17 cellular contexts compared by ENCODE assay signal in genomic region chr7:21076054-21076453, GRCh38.
DNase-seq lines count a peak whose midpoint lies in the region; ATAC-seq, FAIRE-seq and TF ChIP-seq lines count a peak whose summit lies in the region.
"Had no signal": no experiment of that assay in that cellular context is flagged by ENCODE, and none has a peak within 500 bp of the region (broad histone marks: within the 10 kb centered on the region; RNA-seq: fewer than 3 reads in every experiment).

No MANE protein-coding gene starts in this region.

- H4K91ac ChIP-seq in H1 (replicated peaks; ENCODE audit: insufficient read length, low read length), result no peak overlapping the region

- POLR2A ChIA-PET in H1 (lab: Charles Lee; ENCODE audit: partially characterized antibody), result no interaction called here

- peak; percentile 89 for DNase-seq in DMS53 treated with DMSO at 0.1 percent for 48 hours (lab: John Stamatoyannopoulos, UW; ENCODE audit: unreplicated experiment)
- DNase-seq in NCI-H146 (lab: John Stamatoyannopoulos, UW), result peak; percentile 94
- peak; percentile 79 for DNase-seq in NCI-H524 treated with DMSO at 0.1 percent for 48 hours (lab: John Stamatoyannopoulos, UW)
- DNase-seq in H1 (ENCODE audit: low read depth in 1 of 2, low spot score in 2 of 2), result no peak
- DNase-seq in activated CD4-positive, alpha-beta T cell treated with anti-CD3 and anti-CD28 coated beads, Interleukin-2, amount 10 ng/mL, durations not matched to agents 24 days and 14 days, result no peak
- no peak for DNase-seq in hepatic stellate cell (ENCODE audit: low spot score)
- DNase-seq: activated CD4-positive, alpha-beta T cell treated with anti-CD3 and anti-CD28 coated beads for 48 hours; activated T-cell treated with anti-CD3 and anti-CD28 coated beads, Interleukin-2, amount 50 U/mL, for 48 hours; cerebellar nuclear complex; midbrain; ovary; T-helper 17 cell had no signal

- H3K23me2 ChIP-seq in H1 (ENCODE audit: low read depth, low read length), result no peaks in the 10 kb centered on the region; the same call in 1 of the 2 replicates

- intact Hi-C loops in activated CD4-positive, alpha-beta T cell treated with anti-CD3 and anti-CD28 coated beads, Interleukin-2, amount 10 ng/mL, durations not matched to agents 24 days and 14 days (cut with micrococcal nuclease), result no loop called here

- no peak for FAIRE-seq in H1 (lab: Jason Lieb, UNC)
- FAIRE-seq: endothelial cell of umbilical vein, islet of Langerhans had no signal

- H3K79me1 ChIP-seq in H1 (ENCODE audit: low read depth, low read length), result no peaks in the 10 kb centered on the region

- H4K5ac ChIP-seq in H1 (ENCODE audit: insufficient read length, low read depth, low read length), result no peak overlapping the region

- H3K9ac ChIP-seq in H1 (replicated peaks in 1 of 4; ENCODE audit: extremely low read depth in 1 of 4, low read depth in 3 of 4, low read length in 3 of 4), result no peak overlapping the region

- no peak overlapping the region for H2BK5ac ChIP-seq in H1 (ENCODE audit: low read depth, low read length)

- no peak overlapping the region for H3K4ac ChIP-seq in H1 (replicated peaks; ENCODE audit: insufficient read length, low read depth, low read length)

- H2AK5ac ChIP-seq in H1 (ENCODE audit: low read depth, low read length), result no peak overlapping the region

- H2BK20ac ChIP-seq in H1 (ENCODE audit: low read length), result no peak overlapping the region

- H3K27me3 Mint-ChIP-seq in activated CD4-positive, alpha-beta T cell treated with anti-CD3 and anti-CD28 coated beads, Interleukin-2, amount 10 ng/mL, durations not matched to agents 24 days and 14 days, result no peaks in the 10 kb centered on the region

- no peak overlapping the region for H2BK120ac ChIP-seq in H1 (replicated peaks; ENCODE audit: low read depth, low read length)

- no peaks in the 10 kb centered on the region for H3K9me3 Mint-ChIP-seq in activated CD4-positive, alpha-beta T cell treated with anti-CD3 and anti-CD28 coated beads, Interleukin-2, amount 10 ng/mL, durations not matched to agents 24 days and 14 days

- peak overlapping the region; percentile 74; the same call in 1 of the 2 replicates for H2AFZ ChIP-seq in H1 (ENCODE audit: low read length)

- no peak for TF ChIP-seq POLR2A in H1 (IDR thresholded peaks at IDR 0.05; ENCODE audit: control extremely low read depth in 1 of 2, low read depth in 2 of 2, low read length in 2 of 2)

- H3K23ac ChIP-seq in H1 (ENCODE audit: insufficient read length), result no peak overlapping the region

- H3K27ac ChIP-seq in H1 (ENCODE audit: low read depth, low read length), result no peak overlapping the region
- H3K27ac ChIP-seq: ovary, skin epidermis had no signal

- H3K79me2 ChIP-seq in H1 (ENCODE audit: control insufficient read depth in 1 of 2, insufficient read depth in 2 of 2, low read length in 2 of 2), result no peaks in the 10 kb centered on the region

- no peaks in the 10 kb centered on the region for H3K9me3 ChIP-seq in H1 (ENCODE audit: insufficient read depth in 2 of 2, low read depth in 1 of 2, low read length in 1 of 2)
- H3K9me3 ChIP-seq: ovary had no signal

- H3K27me3 ChIP-seq in H1 (replicated peaks in 1 of 4; ENCODE audit: control insufficient read depth in 3 of 4, extremely low read depth in 1 of 4, insufficient read depth in 3 of 4, low read length in 3 of 4), result no peaks in the 10 kb centered on the region
- H3K27me3 ChIP-seq: ovary had no signal

- H4K20me1 ChIP-seq in H1 (replicated peaks in 1 of 2; ENCODE audit: control insufficient read depth in 1 of 2, insufficient read depth in 2 of 2, low read length in 2 of 2), result no peaks in the 10 kb centered on the region

- no peak overlapping the region for H3K4me3 ChIP-seq in H1 (ENCODE audit: extremely low read depth in 1 of 4, insufficient read depth in 2 of 4, low read depth in 3 of 4, low read length in 4 of 4)
- H3K4me3 ChIP-seq: ovary, skin epidermis had no signal

- peak overlapping the region in 1 of 2 experiments; percentile 47; a peak in 2 of 4 replicates for H3K4me2 ChIP-seq in H1 (ENCODE audit: insufficient read depth in 1 of 2, low read depth in 2 of 2, low read length in 2 of 2)

- no peak overlapping the region for H3K27ac Mint-ChIP-seq in activated CD4-positive, alpha-beta T cell treated with anti-CD3 and anti-CD28 coated beads, Interleukin-2, amount 10 ng/mL, durations not matched to agents 24 days and 14 days
- H3K27ac Mint-ChIP-seq: T-helper 17 cell had no signal

- no peak for ATAC-seq in HG02571 (IDR thresholded peaks at IDR 0.05; ENCODE audit: unreplicated experiment)
- no peak for ATAC-seq in GM18502 (IDR thresholded peaks at IDR 0.05; ENCODE audit: poor library complexity, unreplicated experiment)
- ATAC-seq: T-helper 17 cell had no signal

- no peak overlapping the region for H3K56ac ChIP-seq in H1 (replicated peaks; ENCODE audit: insufficient read length, low read depth, low read length)

- no peak overlapping the region for H2BK12ac ChIP-seq in H1 (ENCODE audit: low read depth, low read length)

- 70% methylated on average over 5 of the region's 5 CpGs; no CpG with 5 or more reads in 1 of the 2 experiments for WGBS in H1 (ENCODE audit: extremely low coverage in 1 of 2, insufficient coverage in 1 of 2, insufficient read length in 1 of 2, insufficient replicate concordance in 2 of 2, low coverage in 1 of 2, low lambda C conversion rate in 2 of 2, missing lambda C conversion rate in 1 of 2), 2 experiments

- H3K36me3 ChIP-seq in H1 (ENCODE audit: control insufficient read depth in 2 of 4, insufficient read depth in 4 of 4, low read length in 3 of 4), result no peaks in the 10 kb centered on the region
- H3K36me3 ChIP-seq: ovary had no signal

- no peaks in the 10 kb centered on the region for H3K4me1 Mint-ChIP-seq in activated CD4-positive, alpha-beta T cell treated with anti-CD3 and anti-CD28 coated beads, Interleukin-2, amount 10 ng/mL, durations not matched to agents 24 days and 14 days
- H3K4me1 Mint-ChIP-seq: T-helper 17 cell had no signal

- no peak for TF ChIP-seq EP300 in H1 (IDR thresholded peaks at IDR 0.05; ENCODE audit: borderline replicate concordance in 1 of 2, low read depth in 2 of 2, low read length in 2 of 2)

- TF ChIP-seq RAD21 in H1 (IDR thresholded peaks at IDR 0.05 in 1 of 2, conservative IDR thresholded peaks at IDR 0.05 in 1 of 2; ENCODE audit: low read depth in 2 of 2, low read length in 2 of 2), result no peak

- no peaks in the 10 kb centered on the region for H3K36me3 Mint-ChIP-seq in activated CD4-positive, alpha-beta T cell treated with anti-CD3 and anti-CD28 coated beads, Interleukin-2, amount 10 ng/mL, durations not matched to agents 24 days and 14 days (ENCODE audit: low read depth)

- no peak overlapping the region; the same call in 1 of the 2 replicates for H3K18ac ChIP-seq in H1 (ENCODE audit: extremely low read depth, low read length)

- no peak overlapping the region for H2BK15ac ChIP-seq in H1 (ENCODE audit: low read length)

- no peak overlapping the region for H3K4me3 Mint-ChIP-seq in activated CD4-positive, alpha-beta T cell treated with anti-CD3 and anti-CD28 coated beads, Interleukin-2, amount 10 ng/mL, durations not matched to agents 24 days and 14 days
- H3K4me3 Mint-ChIP-seq: T-helper 17 cell had no signal

- H4K8ac ChIP-seq in H1 (ENCODE audit: extremely low read depth, insufficient read depth, low read length), result no peak overlapping the region

- no peak overlapping the region for H3K14ac ChIP-seq in H1 (ENCODE audit: insufficient read length)

- TF ChIP-seq CTCF in H1 (IDR thresholded peaks at IDR 0.05; ENCODE audit: control extremely low read depth in 1 of 3, insufficient read depth in 1 of 3, low read depth in 1 of 3, low read length in 3 of 3), result no peak

- CTCF ChIA-PET in H1 (lab: Charles Lee; ENCODE audit: partially characterized antibody), result interaction anchor here (1.2 kb wide), 1 partner anchor 178 kb away, joined by 4 read pairs; no protein-coding TSS in a partner anchor

- H3K4me1 ChIP-seq in H1 (replicated peaks in 1 of 4; ENCODE audit: control insufficient read depth in 3 of 4, insufficient read depth in 4 of 4, low read length in 3 of 4), result peaks cover 0 to 19% (median 6%) of the 10 kb centered on the region in 4 experiments; a peak in 4 of 7 replicates

TF ChIP-seq in H1, 55 proteins besides CTCF, POLR2A, EP300 and RAD21:
- TF ChIP-seq TCF12 (IDR thresholded peaks at IDR 0.05; ENCODE audit: low read depth, low read length) (no peak), POU5F1 (IDR thresholded peaks at IDR 0.05; ENCODE audit: low read depth, low read length) (no peak), SP4 (IDR thresholded peaks at IDR 0.05; ENCODE audit: low read length) (no peak), MAX (IDR thresholded peaks at IDR 0.05) (no peak), CHD1 (IDR thresholded peaks at IDR 0.05; ENCODE audit: low read depth, low read length) (no peak), MAFK (IDR thresholded peaks at IDR 0.05; ENCODE audit: low read depth, low read length) (no peak), YY1 (IDR thresholded peaks at IDR 0.05; ENCODE audit: low read depth, low read length) (no peak), KDM5A (IDR thresholded peaks at IDR 0.05; ENCODE audit: low read length) (no peak), JUN (IDR thresholded peaks at IDR 0.05; ENCODE audit: low read depth, low read length) (no peak), RNF2 (IDR thresholded peaks at IDR 0.05; ENCODE audit: borderline replicate concordance, low read depth, low read length, missing control alignments, poor library complexity, severe bottlenecking) (no peak), TEAD4 (IDR thresholded peaks at IDR 0.05; ENCODE audit: low read depth, low read length) (no peak), TBP (IDR thresholded peaks at IDR 0.05; ENCODE audit: low read depth, low read length) (no peak)

Comparison
In these comparisons a context has a peak if more than half of its experiments do, and no peak if none do; other contexts are left out.
1. DNase-seq: peak in DMS53 treated with DMSO at 0.1 percent for 48 hours (single experiment), NCI-H146 (single experiment) and NCI-H524 treated with DMSO at 0.1 percent for 48 hours (single experiment); none in H1 (0 of 2), activated CD4-positive, alpha-beta T cell treated with anti-CD3 and anti-CD28 coated beads, Interleukin-2, amount 10 ng/mL, durations not matched to agents 24 days and 14 days (single experiment) and hepatic stellate cell (single experiment).